In genomic region chr16:30895592-30896202, GRCh38 we compare ENCODE assay signal across 8 cellular contexts. TPM values are rescaled to one million over a fixed set of nuclear protein-coding genes. Genes with fewer than 3 reads are reported as not detected.
DNase-seq lines count a peak whose midpoint lies in the region; ATAC-seq, FAIRE-seq and TF ChIP-seq lines count a peak whose summit lies in the region.

No MANE protein-coding gene starts in this region.

- intact Hi-C loops in HepG2 (cut with micrococcal nuclease; ENCODE audit: unreplicated experiment), result loop anchor here (2.0 kb wide), 2 partner anchors 21 to 51 kb away; no protein-coding TSS in a partner anchor

- peak overlapping the region; percentile 91 for H3K4me2 ChIP-seq in SK-N-SH
- peak overlapping the region; percentile 88 for H3K4me2 ChIP-seq in HepG2 (ENCODE audit: low read depth, low read length)

- BruUV-seq in HepG2 (replicated peaks; lab: Mats Ljungman, UMichigan), result no TSS peak

- 89% methylated on average over 27 of the region's 27 CpGs for WGBS in SK-N-SH (ENCODE audit: low lambda C conversion rate)
- WGBS in HepG2 (ENCODE audit: low lambda C conversion rate), result 85% methylated on average over 27 of the region's 27 CpGs
- 94% methylated on average over 27 of the region's 27 CpGs for WGBS in thymus

- in situ Hi-C loops in astrocyte of the spinal cord (cut with HindIII; ENCODE audit: low sequenced_read_pairs), result loop anchor here (25.0 kb wide), 1 partner anchor 108 kb away; the partner anchor contains the start of gene ZNF629
- in situ Hi-C loops in HepG2 (cut with HindIII; ENCODE audit: extremely low pct_ligation_motif_present, low pct_unique_long_range_greater_than_20kb), result loop anchor here (10.0 kb wide), 1 partner anchor 51 kb away; no protein-coding TSS in a partner anchor

- DNase-seq in SK-N-SH (no peak), astrocyte of the spinal cord (ENCODE audit: low read depth, low spot score) (no peak), HepG2 (ENCODE audit: low spot score) (no peak), dermis blood vessel endothelial cell (no peak), AG08396 (ENCODE audit: low spot score) (no peak)

- H2AFZ ChIP-seq in SK-N-SH (ENCODE audit: low read depth) (peak overlapping the region; percentile 64; the same call in 1 of the 2 replicates), HepG2 (ENCODE audit: low read length) (peak overlapping the region; percentile 35)

- TF ChIP-seq CTCF in SK-N-SH (IDR thresholded peaks at IDR 0.05) (no peak), astrocyte of the spinal cord (IDR thresholded peaks at IDR 0.05; ENCODE audit: low read depth, low read length) (no peak), HepG2 (CRISPR knock-in tag; IDR thresholded peaks at IDR 0.05) (no peak)

- CTCF ChIA-PET in SK-N-SH (lab: Yijun Ruan, JAX), result interaction anchor here (1.2 to 2.4 kb wide), 4 partner anchors 21 to 197 kb away, joined by 3 to 10 read pairs (median 5); partner anchors contain the start of gene SRCAP
- CTCF ChIA-PET in HepG2 (lab: Yijun Ruan, JAX; ENCODE audit: low intra/inter-chr PET ratio, low total read pairs), result no interaction called here

- H3F3A ChIP-seq in SK-N-SH (replicated peaks; ENCODE audit: insufficient read depth), result peaks cover 26% of the 10 kb centered on the region

- H3K4me3 ChIP-seq in SK-N-SH (ENCODE audit: low read depth in 2 of 2, low read length in 1 of 2) (peak overlapping the region; percentile 63 to 70), astrocyte of the spinal cord (ENCODE audit: low read depth, low read length) (peak overlapping the region; percentile 59), HepG2 (replicated peaks in 1 of 3; ENCODE audit: insufficient read depth in 1 of 3, low read depth in 2 of 3, low read length in 3 of 3) (peak overlapping the region; percentile 64 to 84 (median 64); a peak in 5 of 6 replicates), thymus (ENCODE audit: low read length) (no peak overlapping the region)

- no peaks in the 10 kb centered on the region for H3K9me2 ChIP-seq in SK-N-SH

- H3K4me1 ChIP-seq in SK-N-SH (ENCODE audit: control insufficient read depth in 1 of 2, insufficient read depth in 2 of 2, low read depth in 1 of 2, low read length in 1 of 2), result peaks cover 12 to 29% of the 10 kb centered on the region in 2 experiments; a peak in 3 of 4 replicates
- H3K4me1 ChIP-seq in HepG2 (ENCODE audit: insufficient read depth, low read length), result peaks cover 73% of the 10 kb centered on the region
- H3K4me1 ChIP-seq in thymus (ENCODE audit: control insufficient read depth, insufficient read depth, low read length), result peaks cover 18% of the 10 kb centered on the region

- TF ChIP-seq POLR2A in HepG2 (IDR thresholded peaks at IDR 0.05; ENCODE audit: insufficient read depth in 1 of 2, low read depth in 2 of 2, low read length in 2 of 2), result no peak

- FAIRE-seq in HepG2 (lab: Jason Lieb, UNC), result no peak

- TF ChIP-seq RAD21 in SK-N-SH (IDR thresholded peaks at IDR 0.05; ENCODE audit: low read length) (no peak), HepG2 (CRISPR knock-in tag; IDR thresholded peaks at IDR 0.05) (no peak)

- H3K9me3 ChIP-seq in SK-N-SH, result no peaks in the 10 kb centered on the region
- no peaks in the 10 kb centered on the region for H3K9me3 ChIP-seq in HepG2 (ENCODE audit: low read length)
- H3K9me3 ChIP-seq in thymus (ENCODE audit: control insufficient read depth), result no peaks in the 10 kb centered on the region

- TF ChIP-seq EP300 in SK-N-SH (IDR thresholded peaks at IDR 0.05; ENCODE audit: borderline replicate concordance in 1 of 2, low read depth in 1 of 2, low read length in 1 of 2), result no peak
- TF ChIP-seq EP300 in HepG2 (IDR thresholded peaks at IDR 0.05; ENCODE audit: low read depth in 2 of 2, low read length in 2 of 2), result no peak
- no peak for TF ChIP-seq EP300 in HepG2 (CRISPR knock-in tag; IDR thresholded peaks at IDR 0.05; ENCODE audit: borderline replicate concordance)

- H3K79me2 ChIP-seq in SK-N-SH (ENCODE audit: insufficient read depth) (peaks cover 33% of the 10 kb centered on the region), HepG2 (ENCODE audit: insufficient read depth, low read length) (peaks cover 8% of the 10 kb centered on the region)

- POLR2A ChIA-PET in SK-N-SH (lab: Yijun Ruan, JAX), result interaction anchor here (0.6 to 1.0 kb wide), 2 partner anchors 23 to 142 kb away, joined by 3 read pairs; no protein-coding TSS in a partner anchor
- POLR2A ChIA-PET in HepG2 (lab: Yijun Ruan, JAX), result interaction anchor here (0.8 to 2.2 kb wide), 9 partner anchors 9 to 197 kb away, joined by 3 to 18 read pairs (median 3); partner anchors contain the start of gene SRCAP

- H3K9ac ChIP-seq in SK-N-SH, result peak overlapping the region; percentile 91
- peak overlapping the region; percentile 70 for H3K9ac ChIP-seq in HepG2 (ENCODE audit: insufficient read depth, low read depth, low read length)

- H3K27me3 ChIP-seq in SK-N-SH (ENCODE audit: insufficient read depth), result no peaks in the 10 kb centered on the region
- no peaks in the 10 kb centered on the region for H3K27me3 ChIP-seq in HepG2 (ENCODE audit: control insufficient read depth in 1 of 2, insufficient read depth in 2 of 2, low read length in 2 of 2)
- H3K27me3 ChIP-seq in thymus (ENCODE audit: control insufficient read depth, insufficient read depth), result no peaks in the 10 kb centered on the region

- ATAC-seq in SK-N-SH treated with all-trans-retinoic acid at 6 μM for 48 hours (no peak), HepG2 (no peak), HG03469 (IDR thresholded peaks at IDR 0.05; ENCODE audit: unreplicated experiment) (no peak)

- peak overlapping the region; percentile 96 to 99 for H3K27ac ChIP-seq in SK-N-SH (ENCODE audit: low read depth in 2 of 2, low read length in 1 of 2)
- peak overlapping the region; percentile 70 for H3K27ac ChIP-seq in HepG2 (ENCODE audit: extremely low read length, insufficient read depth, low read length)
- peak overlapping the region; percentile 95 for H3K27ac ChIP-seq in thymus (ENCODE audit: low read depth)

- H3K36me3 ChIP-seq in SK-N-SH (replicated peaks in 1 of 2; ENCODE audit: control insufficient read depth in 1 of 2, insufficient read depth in 2 of 2, low read length in 1 of 2) (peaks cover 3 to 13% of the 10 kb centered on the region in 2 experiments), HepG2 (replicated peaks in 1 of 2; ENCODE audit: control insufficient read depth in 1 of 2, insufficient read depth in 2 of 2, low read length in 2 of 2) (peaks cover 0 to 3% of the 10 kb centered on the region in 2 experiments; a peak in 2 of 5 replicates), thymus (ENCODE audit: control insufficient read depth, insufficient read depth) (no peaks in the 10 kb centered on the region)

- H4K20me1 ChIP-seq in SK-N-SH (ENCODE audit: insufficient read depth), result no peaks in the 10 kb centered on the region
- no peaks in the 10 kb centered on the region for H4K20me1 ChIP-seq in HepG2 (ENCODE audit: insufficient read depth, low read length)

RNA-seq across cellular contexts. Expression of gene CTF1, which starts 0.7 kb away (rescaled TPM):
- 35.9 and 45.7 TPM in 2 replicates for polyA plus RNA-seq in SK-N-SH (2012; rRNA removed)
- polyA plus RNA-seq in SK-N-SH (2012; cell fraction: cytosol; rRNA removed), result 25.7 and 32.1 TPM in 2 replicates
- polyA plus RNA-seq in SK-N-SH (2012; cell fraction: nucleus; rRNA removed), result 25.1 and 26.3 TPM in 2 replicates
- total RNA-seq in HepG2 (2016; rRNA removed; fragmentation: Illumina TruSeq; extraction: Trizol), result 0.11 and 0.13 TPM in 2 replicates
- total RNA-seq in HepG2 (2016; cell fraction: cytosol; rRNA removed; fragmentation: Illumina TruSeq; extraction: Trizol; ENCODE audit: low read depth), result 0.18 and 0.20 TPM in 2 replicates
- 0.19 TPM in 1 of 2 replicates, not detected in the other for total RNA-seq in HepG2 (2016; cell fraction: insoluble cytoplasmic fraction; rRNA removed; fragmentation: Illumina TruSeq; extraction: Trizol)
- 0.19 and 0.31 TPM in 2 replicates for total RNA-seq in HepG2 (2016; cell fraction: membrane; rRNA removed; fragmentation: Illumina TruSeq; extraction: Trizol)
- total RNA-seq in HepG2 (2016; cell fraction: nucleus; rRNA removed; fragmentation: Illumina TruSeq; extraction: Trizol), result not detected in 2 replicates
- 1.8 and 2.6 TPM in 2 replicates for polyA plus RNA-seq in HepG2 (2011; rRNA removed)
- polyA plus RNA-seq in HepG2 (2011; cell fraction: cytosol; rRNA removed), result 1.5 and 1.6 TPM in 2 replicates
- 1.7 and 2.3 TPM in 2 replicates for polyA plus RNA-seq in HepG2 (2011; cell fraction: nucleus; rRNA removed)
- polyA plus RNA-seq in HepG2 (2012), result 0.57 and 0.99 TPM in 2 replicates
- 0.20 and 0.23 TPM in 2 replicates for polyA plus RNA-seq in HepG2 (2016; cell fraction: cytosol; fragmentation: Illumina TruSeq; extraction: Trizol; ENCODE audit: low read depth)
- polyA plus RNA-seq in HepG2 (2016; cell fraction: insoluble cytoplasmic fraction; fragmentation: Illumina TruSeq; extraction: Trizol; ENCODE audit: low read depth), result 0.44 and 0.81 TPM in 2 replicates
- 0.44 and 0.47 TPM in 2 replicates for polyA plus RNA-seq in HepG2 (2016; cell fraction: membrane; fragmentation: Illumina TruSeq; extraction: Trizol; ENCODE audit: low read depth)
- 0.28 and 0.49 TPM in 2 replicates for polyA plus RNA-seq in HepG2 (2016; cell fraction: nucleus; fragmentation: Illumina TruSeq; extraction: Trizol; ENCODE audit: insufficient read depth, low read depth)
- 0.94 and 3.5 TPM in 2 replicates for polyA minus RNA-seq in HepG2 (2011; rRNA and poly(A)+ RNA removed; ENCODE audit: low replicate concordance)
- 0.49 and 0.97 TPM in 2 replicates for polyA minus RNA-seq in HepG2 (2011; cell fraction: cytosol; rRNA and poly(A)+ RNA removed)
- polyA minus RNA-seq in HepG2 (2011; cell fraction: nucleus; rRNA and poly(A)+ RNA removed), result 0.25 and 0.77 TPM in 2 replicates
- 3.8 TPM for polyA plus RNA-seq in thymus
- total RNA-seq in dermis blood vessel endothelial cell, result 0.17 and 0.70 TPM in 2 replicates

RNA-seq across cellular contexts. Expression of gene BCL7C, which starts 1.8 kb away (rescaled TPM):
- polyA plus RNA-seq in SK-N-SH (2012; rRNA removed) (48.5 and 56.3 TPM in 2 replicates), HepG2 (2011; rRNA removed) (17.3 and 17.7 TPM in 2 replicates), thymus (29.2 TPM)
- polyA plus RNA-seq in SK-N-SH (2012; cell fraction: cytosol; rRNA removed), result 43.4 and 50.2 TPM in 2 replicates
- 18.9 and 20.3 TPM in 2 replicates for polyA plus RNA-seq in SK-N-SH (2012; cell fraction: nucleus; rRNA removed)
- total RNA-seq in HepG2 (2016; rRNA removed; fragmentation: Illumina TruSeq; extraction: Trizol) (20.6 and 33.8 TPM in 2 replicates), dermis blood vessel endothelial cell (40.0 and 58.0 TPM in 2 replicates)
- 194 and 197 TPM in 2 replicates for total RNA-seq in HepG2 (2016; cell fraction: cytosol; rRNA removed; fragmentation: Illumina TruSeq; extraction: Trizol; ENCODE audit: low read depth)
- total RNA-seq in HepG2 (2016; cell fraction: insoluble cytoplasmic fraction; rRNA removed; fragmentation: Illumina TruSeq; extraction: Trizol), result 22.9 and 35.1 TPM in 2 replicates
- total RNA-seq in HepG2 (2016; cell fraction: membrane; rRNA removed; fragmentation: Illumina TruSeq; extraction: Trizol), result 119 and 127 TPM in 2 replicates
- total RNA-seq in HepG2 (2016; cell fraction: nucleus; rRNA removed; fragmentation: Illumina TruSeq; extraction: Trizol), result 13.0 and 13.8 TPM in 2 replicates
- polyA plus RNA-seq in HepG2 (2011; cell fraction: cytosol; rRNA removed), result 16.6 and 23.0 TPM in 2 replicates
- polyA plus RNA-seq in HepG2 (2011; cell fraction: nucleus; rRNA removed), result 6.8 and 7.6 TPM in 2 replicates
- polyA plus RNA-seq in HepG2 (2012), result 9.5 and 11.7 TPM in 2 replicates
- 217 TPM in 2 replicates for polyA plus RNA-seq in HepG2 (2016; cell fraction: cytosol; fragmentation: Illumina TruSeq; extraction: Trizol; ENCODE audit: low read depth)
- 24.4 and 25.8 TPM in 2 replicates for polyA plus RNA-seq in HepG2 (2016; cell fraction: insoluble cytoplasmic fraction; fragmentation: Illumina TruSeq; extraction: Trizol; ENCODE audit: low read depth)
- 119 and 124 TPM in 2 replicates for polyA plus RNA-seq in HepG2 (2016; cell fraction: membrane; fragmentation: Illumina TruSeq; extraction: Trizol; ENCODE audit: low read depth)
- polyA plus RNA-seq in HepG2 (2016; cell fraction: nucleus; fragmentation: Illumina TruSeq; extraction: Trizol; ENCODE audit: insufficient read depth, low read depth), result 23.8 and 25.6 TPM in 2 replicates
- polyA minus RNA-seq in HepG2 (2011; rRNA and poly(A)+ RNA removed; ENCODE audit: low replicate concordance), result 4.2 and 4.3 TPM in 2 replicates
- 5.2 and 7.2 TPM in 2 replicates for polyA minus RNA-seq in HepG2 (2011; cell fraction: cytosol; rRNA and poly(A)+ RNA removed)
- 3.6 and 3.9 TPM in 2 replicates for polyA minus RNA-seq in HepG2 (2011; cell fraction: nucleus; rRNA and poly(A)+ RNA removed)

RNA-seq across cellular contexts. Expression of gene FBXL19, which starts 27.7 kb away (rescaled TPM):
- polyA plus RNA-seq in SK-N-SH (2012; rRNA removed) (18.3 and 20.6 TPM in 2 replicates), HepG2 (2011; rRNA removed) (6.0 and 10.1 TPM in 2 replicates), thymus (17.0 TPM)
- 8.6 and 15.1 TPM in 2 replicates for polyA plus RNA-seq in SK-N-SH (2012; cell fraction: cytosol; rRNA removed)
- polyA plus RNA-seq in SK-N-SH (2012; cell fraction: nucleus; rRNA removed), result 31.4 and 33.9 TPM in 2 replicates
- total RNA-seq in HepG2 (2016; rRNA removed; fragmentation: Illumina TruSeq; extraction: Trizol) (7.4 and 13.7 TPM in 2 replicates), dermis blood vessel endothelial cell (21.8 and 26.7 TPM in 2 replicates)
- total RNA-seq in HepG2 (2016; cell fraction: cytosol; rRNA removed; fragmentation: Illumina TruSeq; extraction: Trizol; ENCODE audit: low read depth), result 0.88 and 1.0 TPM in 2 replicates
- total RNA-seq in HepG2 (2016; cell fraction: insoluble cytoplasmic fraction; rRNA removed; fragmentation: Illumina TruSeq; extraction: Trizol), result 7.5 and 14.8 TPM in 2 replicates
- 3.5 and 3.7 TPM in 2 replicates for total RNA-seq in HepG2 (2016; cell fraction: membrane; rRNA removed; fragmentation: Illumina TruSeq; extraction: Trizol)
- 7.2 and 8.5 TPM in 2 replicates for total RNA-seq in HepG2 (2016; cell fraction: nucleus; rRNA removed; fragmentation: Illumina TruSeq; extraction: Trizol)
- polyA plus RNA-seq in HepG2 (2011; cell fraction: cytosol; rRNA removed), result 4.8 and 8.3 TPM in 2 replicates
- polyA plus RNA-seq in HepG2 (2011; cell fraction: nucleus; rRNA removed), result 32.6 and 42.1 TPM in 2 replicates
- polyA plus RNA-seq in HepG2 (2012), result 6.0 and 7.5 TPM in 2 replicates
- 0.59 and 0.62 TPM in 2 replicates for polyA plus RNA-seq in HepG2 (2016; cell fraction: cytosol; fragmentation: Illumina TruSeq; extraction: Trizol; ENCODE audit: low read depth)
- polyA plus RNA-seq in HepG2 (2016; cell fraction: insoluble cytoplasmic fraction; fragmentation: Illumina TruSeq; extraction: Trizol; ENCODE audit: low read depth), result 8.3 and 8.7 TPM in 2 replicates
- 2.0 and 2.5 TPM in 2 replicates for polyA plus RNA-seq in HepG2 (2016; cell fraction: membrane; fragmentation: Illumina TruSeq; extraction: Trizol; ENCODE audit: low read depth)
- polyA plus RNA-seq in HepG2 (2016; cell fraction: nucleus; fragmentation: Illumina TruSeq; extraction: Trizol; ENCODE audit: insufficient read depth, low read depth), result 18.4 and 19.3 TPM in 2 replicates
- polyA minus RNA-seq in HepG2 (2011; rRNA and poly(A)+ RNA removed; ENCODE audit: low replicate concordance), result 9.2 and 19.5 TPM in 2 replicates
- polyA minus RNA-seq in HepG2 (2011; cell fraction: cytosol; rRNA and poly(A)+ RNA removed), result 8.9 and 9.6 TPM in 2 replicates
- polyA minus RNA-seq in HepG2 (2011; cell fraction: nucleus; rRNA and poly(A)+ RNA removed), result 6.3 and 7.0 TPM in 2 replicates

RNA-seq across cellular contexts. Expression of gene ORAI3, which starts 53.2 kb away (rescaled TPM):
- polyA plus RNA-seq in SK-N-SH (2012; rRNA removed) (29.0 and 31.8 TPM in 2 replicates), HepG2 (2011; rRNA removed) (32.0 and 41.3 TPM in 2 replicates), thymus (26.4 TPM)
- polyA plus RNA-seq in SK-N-SH (2012; cell fraction: cytosol; rRNA removed), result 23.3 and 28.4 TPM in 2 replicates
- 32.0 and 34.8 TPM in 2 replicates for polyA plus RNA-seq in SK-N-SH (2012; cell fraction: nucleus; rRNA removed)
- total RNA-seq in HepG2 (2016; rRNA removed; fragmentation: Illumina TruSeq; extraction: Trizol) (6.3 and 11.4 TPM in 2 replicates), dermis blood vessel endothelial cell (40.2 and 42.4 TPM in 2 replicates)
- total RNA-seq in HepG2 (2016; cell fraction: cytosol; rRNA removed; fragmentation: Illumina TruSeq; extraction: Trizol; ENCODE audit: low read depth), result 3.1 and 3.3 TPM in 2 replicates
- total RNA-seq in HepG2 (2016; cell fraction: insoluble cytoplasmic fraction; rRNA removed; fragmentation: Illumina TruSeq; extraction: Trizol), result 6.8 and 11.0 TPM in 2 replicates
- 6.6 and 6.9 TPM in 2 replicates for total RNA-seq in HepG2 (2016; cell fraction: membrane; rRNA removed; fragmentation: Illumina TruSeq; extraction: Trizol)
- total RNA-seq in HepG2 (2016; cell fraction: nucleus; rRNA removed; fragmentation: Illumina TruSeq; extraction: Trizol), result 9.5 and 9.8 TPM in 2 replicates
- polyA plus RNA-seq in HepG2 (2011; cell fraction: cytosol; rRNA removed), result 40.6 and 43.1 TPM in 2 replicates
- polyA plus RNA-seq in HepG2 (2011; cell fraction: nucleus; rRNA removed), result 24.2 and 26.2 TPM in 2 replicates
- 8.4 and 8.8 TPM in 2 replicates for polyA plus RNA-seq in HepG2 (2012)
- 2.0 and 3.1 TPM in 2 replicates for polyA plus RNA-seq in HepG2 (2016; cell fraction: cytosol; fragmentation: Illumina TruSeq; extraction: Trizol; ENCODE audit: low read depth)
- polyA plus RNA-seq in HepG2 (2016; cell fraction: insoluble cytoplasmic fraction; fragmentation: Illumina TruSeq; extraction: Trizol; ENCODE audit: low read depth), result 6.2 and 7.6 TPM in 2 replicates
- 4.8 and 5.1 TPM in 2 replicates for polyA plus RNA-seq in HepG2 (2016; cell fraction: membrane; fragmentation: Illumina TruSeq; extraction: Trizol; ENCODE audit: low read depth)
- polyA plus RNA-seq in HepG2 (2016; cell fraction: nucleus; fragmentation: Illumina TruSeq; extraction: Trizol; ENCODE audit: insufficient read depth, low read depth), result 14.8 and 15.7 TPM in 2 replicates
- polyA minus RNA-seq in HepG2 (2011; rRNA and poly(A)+ RNA removed; ENCODE audit: low replicate concordance), result 9.3 and 112 TPM in 2 replicates
- 19.9 and 21.3 TPM in 2 replicates for polyA minus RNA-seq in HepG2 (2011; cell fraction: cytosol; rRNA and poly(A)+ RNA removed)
- 9.7 and 16.2 TPM in 2 replicates for polyA minus RNA-seq in HepG2 (2011; cell fraction: nucleus; rRNA and poly(A)+ RNA removed)
